ENCODE assay signal across 8 cellular contexts in the genomic region with DNA sequence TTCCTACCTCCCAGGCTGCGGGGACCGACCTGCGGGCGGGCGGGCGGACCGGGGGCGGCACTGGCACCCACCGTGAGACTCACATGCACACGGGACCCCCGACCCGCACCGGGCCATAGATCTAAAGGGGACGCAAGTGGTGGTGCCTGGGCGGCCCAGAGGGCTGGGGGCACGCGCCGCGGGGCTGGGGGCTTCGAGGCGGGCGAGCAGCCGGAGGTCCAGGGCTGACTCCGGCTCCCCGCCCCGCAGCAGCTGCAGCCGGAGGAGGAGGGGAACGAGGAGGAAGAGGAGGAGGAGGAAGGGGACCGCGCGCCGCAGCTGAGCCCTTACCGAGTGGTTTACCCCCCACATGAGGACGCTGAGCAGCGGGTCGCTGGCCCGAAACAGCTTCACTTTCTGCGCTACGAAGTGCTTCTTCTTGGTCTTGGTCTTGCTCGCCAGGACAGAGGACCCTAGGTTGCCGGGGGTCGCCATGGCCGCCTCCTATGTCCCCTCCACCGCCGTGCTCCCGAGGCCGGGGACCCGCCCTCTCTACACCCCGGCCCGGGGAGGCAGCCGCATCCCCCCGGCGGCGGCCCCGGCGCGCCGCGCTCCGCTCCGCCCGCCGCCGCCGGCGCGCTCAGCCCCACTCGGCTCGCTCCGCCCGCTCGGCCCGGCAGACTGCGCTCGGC. TPM values are rescaled to one million over a fixed set of nuclear protein-coding genes. Genes with fewer than 3 reads are reported as not detected.
DNase-seq lines count a peak whose midpoint lies in the region; ATAC-seq and TF ChIP-seq lines count a peak whose summit lies in the region.

No MANE protein-coding gene starts in this region.

- WGBS in thymus = under 1% methylated on average over 75 of the region's 75 CpGs

- H3K27ac ChIP-seq in muscle layer of colon (ENCODE audit: low read depth, low read length) (peak overlapping the region; percentile 89), thymus (ENCODE audit: low read depth) (peak overlapping the region; percentile 78)

- peaks cover 43% of the 10 kb centered on the region for H3K4me1 Mint-ChIP-seq in CD14-positive monocyte
- H3K4me1 Mint-ChIP-seq in effector memory CD8-positive, alpha-beta T cell (ENCODE audit: low read depth in 2 of 2) = peaks cover 24 to 38% of the 10 kb centered on the region in 2 donors

- H3K27me3 ChIP-seq in muscle layer of colon (ENCODE audit: control insufficient read depth in 1 of 2, insufficient read depth in 2 of 2, low read length in 2 of 2) (no peaks in the 10 kb centered on the region), thymus (ENCODE audit: control insufficient read depth, insufficient read depth) (no peaks in the 10 kb centered on the region)

- H3K4me1 ChIP-seq in muscle layer of colon (ENCODE audit: insufficient read depth, low read length) = peaks cover 28% of the 10 kb centered on the region
- peaks cover 10% of the 10 kb centered on the region for H3K4me1 ChIP-seq in thymus (ENCODE audit: control insufficient read depth, insufficient read depth, low read length)

- H3K9me3 ChIP-seq in muscle layer of colon (ENCODE audit: low read length) (no peaks in the 10 kb centered on the region), thymus (ENCODE audit: control insufficient read depth) (no peaks in the 10 kb centered on the region)

- no peaks in the 10 kb centered on the region for H3K9me3 Mint-ChIP-seq in CD14-positive monocyte
- H3K9me3 Mint-ChIP-seq in effector memory CD8-positive, alpha-beta T cell = no peaks in the 10 kb centered on the region

- H3K36me3 Mint-ChIP-seq in CD14-positive monocyte = peaks cover 0 to 4% of the 10 kb centered on the region in 2 donors
- H3K36me3 Mint-ChIP-seq in effector memory CD8-positive, alpha-beta T cell (ENCODE audit: insufficient read depth) = peaks cover 33% of the 10 kb centered on the region

- H3K36me3 ChIP-seq in muscle layer of colon (ENCODE audit: insufficient read depth, low read length) (no peaks in the 10 kb centered on the region), thymus (ENCODE audit: control insufficient read depth, insufficient read depth) (no peaks in the 10 kb centered on the region)

- DNase-seq in CD14-positive monocyte (ENCODE audit: low spot score) = no peak
- peak; percentile 69 for DNase-seq in HuH-7.5 (ENCODE audit: low spot score)
- peak in 2 of 3 experiments; percentile 25 to 28 for DNase-seq in effector memory CD8-positive, alpha-beta T cell
- no peak for DNase-seq in GM10266 (ENCODE audit: extremely low spot score)

- H3K9ac ChIP-seq in muscle layer of colon (ENCODE audit: low read length) = no peak overlapping the region

- intact Hi-C loops in CD14-positive monocyte (cut with micrococcal nuclease) = loop anchor here (5.0 to 10.0 kb wide), 2 partner anchors 107 to 109 kb away; no protein-coding TSS in a partner anchor

- H3K4me3 ChIP-seq in WI38 (ENCODE audit: low read depth, low read length) (peak overlapping the region; percentile 90), muscle layer of colon (ENCODE audit: low read depth in 1 of 2, low read length in 2 of 2) (peak overlapping the region; percentile 74 to 97), thymus (ENCODE audit: low read length) (peak overlapping the region; percentile 92)

- peak overlapping the region; percentile 66 to 92 (median 86) for H3K27ac Mint-ChIP-seq in CD14-positive monocyte
- peak overlapping the region; percentile 45 to 81 for H3K27ac Mint-ChIP-seq in effector memory CD8-positive, alpha-beta T cell

- TF ChIP-seq CTCF in CD14-positive monocyte (IDR thresholded peaks at IDR 0.05) (no peak), WI38 (IDR thresholded peaks at IDR 0.05; ENCODE audit: low read depth, low read length) (no peak), GM10266 (IDR thresholded peaks at IDR 0.05; ENCODE audit: control insufficient read depth, insufficient read depth, low read depth, missing control alignments) (no peak)

- H3K27me3 Mint-ChIP-seq in CD14-positive monocyte (ENCODE audit: low read depth in 3 of 3) = peaks cover 0 to 3% (median 2%) of the 10 kb centered on the region in 3 donors
- no peaks in the 10 kb centered on the region for H3K27me3 Mint-ChIP-seq in effector memory CD8-positive, alpha-beta T cell

- peak overlapping the region; percentile 84 to 93 for H3K4me3 Mint-ChIP-seq in CD14-positive monocyte
- H3K4me3 Mint-ChIP-seq in effector memory CD8-positive, alpha-beta T cell = peak overlapping the region; percentile 90 to 92

- peak; percentile 27 for ATAC-seq in GM21447 (IDR thresholded peaks at IDR 0.05; ENCODE audit: unreplicated experiment)
- peak; percentile 30 for ATAC-seq in effector memory CD8-positive, alpha-beta T cell (replicated peaks)

RNA-seq across cellular contexts. Expression of gene PIP4K2A, which starts 0.4 kb away (rescaled TPM):
- 10 to 100 TPM in 1 of 2 donors, 1 to 10 TPM in 1; 9.7 to 16.6 TPM for polyA plus RNA-seq in CD14-positive monocyte
- 23.8 TPM for polyA plus RNA-seq in thymus

Comparison
In these comparisons a context has a peak if more than half of its experiments do, and no peak if none do; other contexts are left out.
1. DNase-seq: peak in HuH-7.5 (single experiment) and effector memory CD8-positive, alpha-beta T cell (2 of 3); none in CD14-positive monocyte (single experiment) and GM10266 (single experiment).
2. Peak in every context shown above with its lines, with median percentiles within 50 percentile points of each other: H3K4me3 ChIP-seq.